Comparison of ENCODE assay signal across 10 cellular contexts in genomic region chr9:84294551-84294950, GRCh38. TPM values are rescaled to one million over a fixed set of nuclear protein-coding genes. Genes with fewer than 3 reads are reported as not detected.
DNase-seq lines count a peak whose midpoint lies in the region; ATAC-seq and TF ChIP-seq lines count a peak whose summit lies in the region.
"Had no signal": no experiment of that assay in that cellular context is flagged by ENCODE, and none has a peak within 500 bp of the region (broad histone marks: within the 10 kb centered on the region; RNA-seq: fewer than 3 reads in every experiment).

No MANE protein-coding gene starts in this region.

- TF ChIP-seq CTCF in HL-60 (IDR thresholded peaks at IDR 0.05; ENCODE audit: insufficient read depth, low read length) (no peak), neural crest cell (conservative IDR thresholded peaks at IDR 0.05) (peak; percentile 43), RWPE1 (conservative IDR thresholded peaks at IDR 0.05; ENCODE audit: low read depth) (no peak), ovary (IDR thresholded peaks at IDR 0.05) (no peak)

- no peaks in the 10 kb centered on the region for H3K9me3 ChIP-seq in ovary

- H3K36me3 ChIP-seq in ovary, result no peaks in the 10 kb centered on the region

- in situ Hi-C loops in ACHN (cut with HindIII; ENCODE audit: low pct_ligation_motif_present, low pct_unique_long_range_greater_than_20kb, low sequenced_read_pairs), result no loop called here

- H3K4me1 ChIP-seq in ovary (ENCODE audit: insufficient read depth), result no peaks in the 10 kb centered on the region

- H3K4me3 Mint-ChIP-seq in activated CD4-positive, alpha-beta T cell treated with anti-CD3 and anti-CD28 coated beads for 36 hours, result no peak overlapping the region
- no peak overlapping the region for H3K4me3 Mint-ChIP-seq in neural crest cell

- no peaks in the 10 kb centered on the region for H3K36me3 Mint-ChIP-seq in activated CD4-positive, alpha-beta T cell treated with anti-CD3 and anti-CD28 coated beads for 36 hours (ENCODE audit: low read depth)
- peaks cover 5 to 44% of the 10 kb centered on the region in 2 donors for H3K36me3 Mint-ChIP-seq in activated naive CD4-positive, alpha-beta T cell treated with anti-CD3 and anti-CD28 coated beads, Interleukin-2, amount 50 U/mL, for 72 hours
- H3K36me3 Mint-ChIP-seq in neural crest cell (ENCODE audit: low read depth), result no peaks in the 10 kb centered on the region

- H3K4me3 ChIP-seq in HL-60 (replicated peaks; ENCODE audit: insufficient read depth, low read length) (no peak overlapping the region), ovary (no peak overlapping the region)

- H3K27ac ChIP-seq in HL-60 (replicated peaks) (peak overlapping the region; percentile 70), RWPE1 (no peak overlapping the region), ovary (no peak overlapping the region)

- H3K9me3 Mint-ChIP-seq in activated CD4-positive, alpha-beta T cell treated with anti-CD3 and anti-CD28 coated beads for 36 hours (ENCODE audit: low read depth), result peaks cover 2% of the 10 kb centered on the region
- H3K9me3 Mint-ChIP-seq in activated naive CD4-positive, alpha-beta T cell treated with anti-CD3 and anti-CD28 coated beads, Interleukin-2, amount 50 U/mL, for 72 hours, result peaks cover 5 to 23% of the 10 kb centered on the region in 2 donors
- H3K9me3 Mint-ChIP-seq in neural crest cell, result peaks cover 3% of the 10 kb centered on the region

- H3K4me1 Mint-ChIP-seq in activated CD4-positive, alpha-beta T cell treated with anti-CD3 and anti-CD28 coated beads for 36 hours, result peaks cover 60% of the 10 kb centered on the region
- peaks cover 11% of the 10 kb centered on the region for H3K4me1 Mint-ChIP-seq in neural crest cell

- WGBS in ovary, 3 donors, result 70 to 73% (median 72%) methylated on average over 3 of the region's 3 CpGs

- peak overlapping the region; percentile 98 for H3K27ac Mint-ChIP-seq in activated CD4-positive, alpha-beta T cell treated with anti-CD3 and anti-CD28 coated beads for 36 hours
- peak overlapping the region; percentile 84 to 98 for H3K27ac Mint-ChIP-seq in activated naive CD4-positive, alpha-beta T cell treated with anti-CD3 and anti-CD28 coated beads, Interleukin-2, amount 50 U/mL, for 72 hours
- H3K27ac Mint-ChIP-seq in neural crest cell (ENCODE audit: unreplicated experiment), result peak overlapping the region; percentile 62

- no peaks in the 10 kb centered on the region for H3K27me3 Mint-ChIP-seq in activated CD4-positive, alpha-beta T cell treated with anti-CD3 and anti-CD28 coated beads for 36 hours
- H3K27me3 Mint-ChIP-seq in neural crest cell (ENCODE audit: low read depth), result no peaks in the 10 kb centered on the region

- peak; percentile 13 for ATAC-seq in activated CD4-positive, alpha-beta T cell treated with anti-CD3 and anti-CD28 coated beads for 36 hours
- no peak for ATAC-seq in activated naive CD4-positive, alpha-beta T cell treated with anti-CD3 and anti-CD28 coated beads, Interleukin-2, amount 50 U/mL, for 72 hours
- ATAC-seq: left cardiac atrium had no signal

- no peak for TF ChIP-seq POLR2A in ovary (IDR thresholded peaks at IDR 0.05)

- CTCF ChIA-PET in activated CD4-positive, alpha-beta T cell treated with anti-CD3 and anti-CD28 coated beads for 36 hours (lab: Charles Lee), result interaction anchor here (1.0 to 2.8 kb wide), 5 partner anchors 9 to 33 kb away, joined by 3 to 12 read pairs (median 11); no protein-coding TSS in a partner anchor
- CTCF ChIA-PET in RWPE1 (lab: Yijun Ruan, JAX), result interaction anchor here (0.6 kb wide), 1 partner anchor 312 kb away, joined by 3 read pairs; no protein-coding TSS in a partner anchor

- no peak for TF ChIP-seq EP300 in ovary (IDR thresholded peaks at IDR 0.05)

- intact Hi-C loops in activated CD4-positive, alpha-beta T cell treated with anti-CD3 and anti-CD28 coated beads for 36 hours (cut with DNase I, micrococcal nuclease), result no loop called here
- intact Hi-C loops in ovary (cut with DNase I), result no loop called here

- no peaks in the 10 kb centered on the region for H3K27me3 ChIP-seq in HL-60 (ENCODE audit: insufficient read depth, poor library complexity, severe bottlenecking)
- H3K27me3 ChIP-seq in ovary, result no peaks in the 10 kb centered on the region

- DNase-seq in activated CD4-positive, alpha-beta T cell treated with anti-CD3 and anti-CD28 coated beads for 36 hours, result peak; percentile 40
- no peak for DNase-seq in activated CD4-positive, alpha-beta T cell treated with anti-CD3 and anti-CD28 coated beads, Interleukin-2, amount 50 U/mL, for 1 hour
- DNase-seq in HL-60 (ENCODE audit: low read depth in 1 of 2, low spot score in 1 of 2), result no peak
- DNase-seq in activated naive CD4-positive, alpha-beta T cell treated with anti-CD3 and anti-CD28 coated beads, Interleukin-2, amount 50 U/mL, for 72 hours (ENCODE audit: low spot score in 2 of 2), result no peak
- DNase-seq in neural crest cell (ENCODE audit: low read depth, low spot score), result no peak
- no peak for DNase-seq in RWPE1 (ENCODE audit: low spot score)
- DNase-seq in ovary, result no peak
- no peak for DNase-seq in ACHN
- DNase-seq: left cardiac atrium, NCI-H345 had no signal

- POLR2A ChIA-PET in activated CD4-positive, alpha-beta T cell treated with anti-CD3 and anti-CD28 coated beads for 36 hours (lab: Charles Lee), result interaction anchor here (1.2 kb wide), 1 partner anchor 315 kb away, joined by 3 read pairs; the partner anchor contains the start of gene HNRNPK
- POLR2A ChIA-PET in RWPE1 (lab: Yijun Ruan, JAX; ENCODE audit: low non-redundant PET), result no interaction called here

RNA-seq across cellular contexts. Expression of gene SLC28A3, which starts 46.0 kb away (rescaled TPM):
- total RNA-seq in activated CD4-positive, alpha-beta T cell treated with anti-CD3 and anti-CD28 coated beads for 36 hours, result 1 to 10 TPM; 1.1 to 1.3 TPM
- 1 to 10 TPM in 1 of 2 donors, under 1 TPM in 1; 0.09 to 2.8 TPM for total RNA-seq in activated naive CD4-positive, alpha-beta T cell treated with anti-CD3 and anti-CD28 coated beads, Interleukin-2, amount 50 U/mL, for 72 hours
- total RNA-seq in neural crest cell (not detected in 2 replicates), ovary (1 to 10 TPM in 2 of 7 donors, under 1 TPM in 4, not detected in 1; 0.08 to 9.0 (median 0.59) TPM)
- polyA plus RNA-seq in ovary, result 1 to 10 TPM in 1 of 2 donors, under 1 TPM in 1; 0.08 to 8.6 TPM
